In the genomic region with DNA sequence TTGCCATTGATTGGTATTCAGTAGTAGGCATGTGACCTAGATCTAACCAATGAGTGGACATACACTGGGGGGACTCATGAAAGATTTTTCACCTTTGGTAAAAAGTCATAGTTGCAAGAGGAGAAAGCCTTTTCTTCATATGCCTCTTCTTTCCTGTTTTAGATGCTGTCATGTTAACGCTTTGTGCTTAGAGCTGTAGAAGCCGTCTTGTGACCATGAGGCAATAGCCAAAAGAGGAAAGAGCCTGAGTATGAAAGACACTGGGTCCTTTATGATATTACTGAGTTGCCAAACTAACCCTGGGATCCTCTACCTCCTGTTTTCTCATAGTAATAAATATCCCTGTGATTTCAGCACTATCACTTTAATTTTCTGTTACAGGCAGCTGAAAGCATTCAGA, we compare ENCODE assay signal across 17 cellular contexts.
"Had no signal": no experiment of that assay in that cellular context is flagged by ENCODE, and none has a peak within 500 bp of the region (broad histone marks: within the 10 kb centered on the region; RNA-seq: fewer than 3 reads in every experiment).

No MANE protein-coding gene starts in this region.

- DNase-seq: activated CD4-positive, alpha-beta T cell treated with anti-CD3 and anti-CD28 coated beads, Interleukin-2, amount 10 ng/mL, durations not matched to agents 24 days and 14 days; activated CD8-positive, alpha-beta T cell treated with anti-CD3 and anti-CD28 coated beads for 36 hours; activated naive CD4-positive, alpha-beta T cell treated with Interleukin-2 at 50 U/mL for 16 hours; activated naive CD8-positive, alpha-beta T cell treated with anti-CD3 and anti-CD28 coated beads, Interleukin-2, amount 10 ng/mL, durations not matched to agents 7 days and 5 days; activated T-cell treated with anti-CD3 and anti-CD28 coated beads, Interleukin-2, amount 50 U/mL, for 1 hour; amygdala; effector memory CD8-positive, alpha-beta T cell; foreskin fibroblast; natural killer cell; pancreas; right lobe of liver; small intestine; stimulated activated CD4-positive, alpha-beta T cell treated with anti-CD3 and anti-CD28 coated beads, Interleukin-15, amount 100 ng/mL, for 24 hours; stimulated activated CD4-positive, alpha-beta T cell treated with anti-CD3 and anti-CD28 coated beads, Interleukin-2, amount 100 ng/mL, for 48 hours had no signal

- H3K27me3 ChIP-seq: cardiac muscle cell, hepatocyte, pancreas, right lobe of liver had no signal

- H3K9me3 ChIP-seq: pancreas, right lobe of liver, thoracic aorta had no signal

- ATAC-seq: activated CD8-positive, alpha-beta T cell treated with anti-CD3 and anti-CD28 coated beads for 36 hours; effector memory CD8-positive, alpha-beta T cell; natural killer cell had no signal

- H3K4me3 ChIP-seq: cardiac muscle cell, hepatocyte, pancreas, right lobe of liver, thoracic aorta had no signal

- H3K27ac ChIP-seq: cardiac muscle cell, hepatocyte, pancreas, right lobe of liver, thoracic aorta had no signal

- H3K36me3 ChIP-seq: cardiac muscle cell, pancreas, right lobe of liver, thoracic aorta had no signal

- H3K4me1 ChIP-seq: pancreas, right lobe of liver had no signal
